ENCODE assay signal across 20 cellular contexts in the genomic region with DNA sequence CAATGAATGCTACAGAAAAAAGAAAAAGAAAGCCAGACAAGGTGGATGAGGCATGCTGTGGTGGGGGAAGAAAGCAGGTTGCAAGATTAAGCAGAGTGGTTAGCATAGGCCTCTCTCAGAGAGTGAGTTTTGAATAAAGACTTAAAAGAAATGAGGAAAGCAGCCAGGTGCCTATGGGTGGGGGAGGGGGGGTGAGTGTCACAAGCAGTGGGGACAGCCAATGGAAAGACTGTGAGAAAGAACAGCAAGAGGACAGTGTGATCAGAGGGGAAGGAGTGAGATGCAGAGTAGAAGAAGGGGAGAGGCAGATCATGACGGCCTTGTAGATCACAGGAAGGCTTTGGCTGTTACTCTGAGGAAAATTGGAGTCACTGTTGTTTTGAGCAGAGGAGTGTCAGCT.
DNase-seq lines count a peak whose midpoint lies in the region; ATAC-seq and TF ChIP-seq lines count a peak whose summit lies in the region.
"Had no signal": no experiment of that assay in that cellular context is flagged by ENCODE, and none has a peak within 500 bp of the region (broad histone marks: within the 10 kb centered on the region; RNA-seq: fewer than 3 reads in every experiment).

No MANE protein-coding gene starts in this region.

- H3K9ac ChIP-seq in endodermal cell (ENCODE audit: extremely low read depth, low read length, poor library complexity, severe bottlenecking) = no peak overlapping the region
- H3K9ac ChIP-seq: BLaER1, GM23248 had no signal

- TF ChIP-seq CTCF in WTC11 (IDR thresholded peaks at IDR 0.05) (no peak), endodermal cell (conservative IDR thresholded peaks at IDR 0.05) (no peak), WERI-Rb-1 (IDR thresholded peaks at IDR 0.05; ENCODE audit: low read depth, low read length) (no peak), RWPE1 (conservative IDR thresholded peaks at IDR 0.05; ENCODE audit: low read depth) (no peak)

- H3K4me3 Mint-ChIP-seq in WTC11 (no peak overlapping the region), endodermal cell (no peak overlapping the region)
- H3K4me3 Mint-ChIP-seq: B cell; CD4-positive, CD25-positive, alpha-beta regulatory T cell; CD8-positive, alpha-beta T cell had no signal

- POLR2A ChIA-PET in WTC11 (lab: Charles Lee) = no interaction called here
- POLR2A ChIA-PET in RWPE1 (lab: Yijun Ruan, JAX; ENCODE audit: low non-redundant PET) = no interaction called here

- H3K4me3 ChIP-seq in endodermal cell (ENCODE audit: low read length) (no peak overlapping the region), WERI-Rb-1 (ENCODE audit: low read depth, low read length) (no peak overlapping the region)
- H3K4me3 ChIP-seq: BLaER1, GM23248 had no signal

- in situ Hi-C loops in Caki2 (cut with HindIII; ENCODE audit: low pct_unique_long_range_greater_than_20kb, low sequenced_read_pairs) = no loop called here

- CTCF ChIA-PET in WTC11 (lab: Charles Lee) (no interaction called here), RWPE1 (lab: Yijun Ruan, JAX) (no interaction called here)

- H3K27me3 ChIP-seq in endodermal cell (ENCODE audit: control insufficient read depth, insufficient read depth, low read length, poor library complexity, severe bottlenecking) = no peaks in the 10 kb centered on the region
- H3K27me3 ChIP-seq in WERI-Rb-1 (ENCODE audit: insufficient read depth, low read depth, severe bottlenecking) = peaks cover 25% of the 10 kb centered on the region

- H3K9me3 ChIP-seq in endodermal cell (ENCODE audit: control insufficient read depth, low read length) (no peaks in the 10 kb centered on the region), WERI-Rb-1 (ENCODE audit: severe bottlenecking) (no peaks in the 10 kb centered on the region)
- H3K9me3 ChIP-seq: BLaER1, Caco-2 had no signal

- H3K27me3 Mint-ChIP-seq in WTC11 (ENCODE audit: low read depth) = no peaks in the 10 kb centered on the region
- H3K27me3 Mint-ChIP-seq in endodermal cell (ENCODE audit: insufficient read depth) = no peaks in the 10 kb centered on the region
- H3K27me3 Mint-ChIP-seq: B cell; CD4-positive, CD25-positive, alpha-beta regulatory T cell had no signal

- H3K9me3 Mint-ChIP-seq in WTC11 (no peaks in the 10 kb centered on the region), endodermal cell (no peaks in the 10 kb centered on the region)
- H3K9me3 Mint-ChIP-seq: CD4-positive, CD25-positive, alpha-beta regulatory T cell; CD8-positive, alpha-beta T cell had no signal

- no peaks in the 10 kb centered on the region for H3K36me3 ChIP-seq in endodermal cell (ENCODE audit: control insufficient read depth, insufficient read depth, low read length)
- H3K36me3 ChIP-seq in WERI-Rb-1 = no peaks in the 10 kb centered on the region
- H3K36me3 ChIP-seq: BLaER1 had no signal

- H3K27ac Mint-ChIP-seq in WTC11 = peak overlapping the region; percentile 75
- H3K27ac Mint-ChIP-seq in endodermal cell = peak overlapping the region; percentile 45
- H3K27ac Mint-ChIP-seq: B cell; CD4-positive, CD25-positive, alpha-beta regulatory T cell; CD8-positive, alpha-beta T cell had no signal

- H3K4me1 Mint-ChIP-seq in WTC11 = peaks cover 48% of the 10 kb centered on the region
- H3K4me1 Mint-ChIP-seq in endodermal cell = peaks cover 5% of the 10 kb centered on the region
- H3K4me1 Mint-ChIP-seq: B cell; CD4-positive, CD25-positive, alpha-beta regulatory T cell had no signal

- 67% methylated on average over 1 of the region's 1 CpG; no CpG with 5 or more reads in 1 of the 2 experiments for WGBS in endodermal cell (ENCODE audit: insufficient coverage in 1 of 2, insufficient read length in 1 of 2), 2 experiments

- no peaks in the 10 kb centered on the region for H3K36me3 Mint-ChIP-seq in WTC11
- no peaks in the 10 kb centered on the region for H3K36me3 Mint-ChIP-seq in endodermal cell (ENCODE audit: low read depth)
- H3K36me3 Mint-ChIP-seq: CD4-positive, CD25-positive, alpha-beta regulatory T cell; CD8-positive, alpha-beta T cell had no signal

- no peaks in the 10 kb centered on the region for H3K4me1 ChIP-seq in endodermal cell (ENCODE audit: control insufficient read depth, insufficient read depth, low read length)
- H3K4me1 ChIP-seq: BLaER1, Caco-2 had no signal

- DNase-seq in Caki2 (ENCODE audit: low read depth) (peak; percentile 11), WTC11 (ENCODE audit: low spot score) (no peak), endodermal cell (no peak), iPS-NIHi7 (ENCODE audit: extremely low spot score) (peak; percentile 36), WERI-Rb-1 (no peak), RWPE1 (ENCODE audit: low spot score) (no peak)
- no peak for DNase-seq in activated naive CD4-positive, alpha-beta T cell treated with Interleukin-2 at 50 U/mL for 16 hours
- DNase-seq: Caco-2; CD4-positive, CD25-positive, alpha-beta regulatory T cell; CD8-positive, alpha-beta T cell; DMS 273 treated with DMSO at 0.1 percent for 48 hours; DMS79; EL; GF-D8; GM23248; HCEC 1CT had no signal

- peak; percentile 66 for ATAC-seq in WTC11
- ATAC-seq: CD8-positive, alpha-beta T cell had no signal

- H3K27ac ChIP-seq in endodermal cell (ENCODE audit: low read depth, low read length) (no peak overlapping the region), WERI-Rb-1 (no peak overlapping the region), RWPE1 (no peak overlapping the region)
- H3K27ac ChIP-seq: 22Rv1, BLaER1, C4-2B, GM23248 had no signal

TF ChIP-seq in WTC11, 78 proteins besides CTCF, POLR2A, EP300 and RAD21:
- TF ChIP-seq NR2C2 (CRISPR knock-in tag; IDR thresholded peaks at IDR 0.05) = no peak
- no peak for TF ChIP-seq FOXP1 (CRISPR knock-in tag; IDR thresholded peaks at IDR 0.05; ENCODE audit: borderline replicate concordance)
- no peak for TF ChIP-seq ZNF396 (CRISPR knock-in tag; IDR thresholded peaks at IDR 0.05; ENCODE audit: borderline replicate concordance)
- TF ChIP-seq GABPB1 (CRISPR knock-in tag; IDR thresholded peaks at IDR 0.05) = no peak
- no peak for TF ChIP-seq ZBTB21 (CRISPR knock-in tag; IDR thresholded peaks at IDR 0.05; ENCODE audit: borderline replicate concordance)
- no peak for TF ChIP-seq E2F1 (CRISPR knock-in tag; IDR thresholded peaks at IDR 0.05)
- no peak for TF ChIP-seq ATF1 (CRISPR knock-in tag; IDR thresholded peaks at IDR 0.05)
- TF ChIP-seq GTF2I (CRISPR knock-in tag; conservative IDR thresholded peaks at IDR 0.05) = no peak

Comparison
In these comparisons a context has a peak if more than half of its experiments do, and no peak if none do; other contexts are left out.
1. DNase-seq: peak in Caki2 (single experiment) and iPS-NIHi7 (single experiment); none in WTC11 (single experiment), endodermal cell (single experiment), WERI-Rb-1 (single experiment), RWPE1 (single experiment) and activated naive CD4-positive, alpha-beta T cell treated with Interleukin-2 at 50 U/mL for 16 hours (single experiment).